In genomic region chr20:45456632-45457031, GRCh38 we compare ENCODE assay signal across 9 cellular contexts. TPM values are rescaled to one million over a fixed set of nuclear protein-coding genes. Genes with fewer than 3 reads are reported as not detected.
A peak's percentile ranks its signal among the peaks of the same experiment; 100 is the strongest.
DNase-seq lines count a peak whose midpoint lies in the region; ATAC-seq, FAIRE-seq and TF ChIP-seq lines count a peak whose summit lies in the region.
"Had no signal": no experiment of that assay in that cellular context is flagged by ENCODE, and none has a peak within 500 bp of the region (broad histone marks: within the 10 kb centered on the region; RNA-seq: fewer than 3 reads in every experiment).

No MANE protein-coding gene starts in this region.

- no peak overlapping the region for H3K27ac Mint-ChIP-seq in activated naive CD8-positive, alpha-beta T cell treated with anti-CD3 and anti-CD28 coated beads for 36 hours

- H3K27ac ChIP-seq in neural cell (ENCODE audit: low read length) = no peak overlapping the region

- no peaks in the 10 kb centered on the region for H3F3A ChIP-seq in neural cell (ENCODE audit: insufficient read depth, low read length, poor library complexity, severe bottlenecking)

- no peak overlapping the region for H3K4me3 ChIP-seq in NB4 (ENCODE audit: low read depth, low read length)
- no peak overlapping the region for H3K4me3 ChIP-seq in neural cell (ENCODE audit: low read length)

- no peaks in the 10 kb centered on the region for H3K9me3 Mint-ChIP-seq in activated naive CD8-positive, alpha-beta T cell treated with anti-CD3 and anti-CD28 coated beads for 36 hours

- no peaks in the 10 kb centered on the region for H4K20me1 ChIP-seq in neural cell (ENCODE audit: insufficient read depth)

- TF ChIP-seq EP300 in neural cell (conservative IDR thresholded peaks at IDR 0.05; ENCODE audit: poor library complexity, severe bottlenecking) = no peak

- FAIRE-seq in frontal cortex (lab: Jason Lieb, UNC) = no peak

- H3K36me3 Mint-ChIP-seq in activated naive CD8-positive, alpha-beta T cell treated with anti-CD3 and anti-CD28 coated beads for 36 hours = no peaks in the 10 kb centered on the region

- H3K9me3 ChIP-seq in neural cell (ENCODE audit: low read length) = no peaks in the 10 kb centered on the region

- no peaks in the 10 kb centered on the region for H3K27me3 ChIP-seq in neural cell (ENCODE audit: insufficient read depth, low read depth, low read length)

- no peak overlapping the region for H3K4me2 ChIP-seq in neural cell (ENCODE audit: low read length)

- no peak overlapping the region for H2AFZ ChIP-seq in neural cell (ENCODE audit: low read depth, low read length)

- no peaks in the 10 kb centered on the region for H3K9me2 ChIP-seq in neural cell (ENCODE audit: insufficient read depth, low read length)

- peaks cover 5% of the 10 kb centered on the region for H3K4me1 Mint-ChIP-seq in activated naive CD8-positive, alpha-beta T cell treated with anti-CD3 and anti-CD28 coated beads for 36 hours

- no peak overlapping the region for H3K4me3 Mint-ChIP-seq in activated naive CD8-positive, alpha-beta T cell treated with anti-CD3 and anti-CD28 coated beads for 36 hours

- H3K79me2 ChIP-seq in neural cell (replicated peaks; ENCODE audit: insufficient read depth, low read length) = no peaks in the 10 kb centered on the region

- H3K9ac ChIP-seq in neural cell (ENCODE audit: low read length) = no peak overlapping the region

- DNase-seq in NCI-H524 (lab: John Stamatoyannopoulos, UW) (peak; percentile 3 to 34), NCI-H524 treated with DMSO at 0.1 percent for 48 hours (lab: John Stamatoyannopoulos, UW) (no peak), NB4 (ENCODE audit: low read depth) (peak; percentile 56), frontal cortex (ENCODE audit: low spot score in 2 of 2) (no peak)
- peak; percentile 23 for DNase-seq in activated naive CD8-positive, alpha-beta T cell treated with anti-CD3 and anti-CD28 coated beads for 36 hours

- TF ChIP-seq POLR2A in NB4 (IDR thresholded peaks at IDR 0.05; ENCODE audit: extremely low read depth, insufficient read length) = no peak

- no peak for TF ChIP-seq RAD21 in neural cell (conservative IDR thresholded peaks at IDR 0.05)

- TF ChIP-seq CTCF in NB4 (IDR thresholded peaks at IDR 0.05; ENCODE audit: low read depth, low read length) (peak; percentile 40), neural cell (IDR thresholded peaks at IDR 0.05; ENCODE audit: poor library complexity, severe bottlenecking) (peak; percentile 49)

- no peaks in the 10 kb centered on the region for H3K27me3 Mint-ChIP-seq in activated naive CD8-positive, alpha-beta T cell treated with anti-CD3 and anti-CD28 coated beads for 36 hours

- no peaks in the 10 kb centered on the region for H3K36me3 ChIP-seq in neural cell (ENCODE audit: insufficient read depth, low read length)

- ATAC-seq in GM21528 (IDR thresholded peaks at IDR 0.05; ENCODE audit: low FRiP score, unreplicated experiment) = no peak
- no peak for ATAC-seq in HG02870 (IDR thresholded peaks at IDR 0.05; ENCODE audit: unreplicated experiment)

TF ChIP-seq in neural cell, 6 proteins besides CTCF, POLR2A, EP300 and RAD21:
- no peak for TF ChIP-seq MXI1 (conservative IDR thresholded peaks at IDR 0.05; ENCODE audit: poor library complexity, severe bottlenecking)
- peak; percentile 32 for TF ChIP-seq SMC3 (conservative IDR thresholded peaks at IDR 0.05; ENCODE audit: poor library complexity)
TF ChIP-seq in neural cell: peak in this region for 1.

RNA-seq across cellular contexts. Expression of gene WFDC2, which starts 12.9 kb away (rescaled TPM):
- under 1 TPM in 1 of 2 experiments, not detected in 1; 0.98 TPM for total RNA-seq in activated naive CD8-positive, alpha-beta T cell treated with anti-CD3 and anti-CD28 coated beads for 36 hours
- polyA plus RNA-seq in neural cell = not detected in 2 replicates
- polyA minus RNA-seq in neural cell = not detected in 2 replicates
- total RNA-seq in frontal cortex = 3.3 TPM
- total RNA-seq: T-helper 2 cell treated with Interferon-gamma antibody and Interleukin-4, amounts not matched to agents 100 ng/mL and 5 ng/mL, for 36 hours had no signal

RNA-seq across cellular contexts. Expression of gene PIGT, which starts 40.7 kb away (rescaled TPM):
- total RNA-seq in activated naive CD8-positive, alpha-beta T cell treated with anti-CD3 and anti-CD28 coated beads for 36 hours = 10 to 100 TPM; 48.0 to 55.4 TPM
- 24.3 and 29.1 TPM in 2 replicates for polyA plus RNA-seq in neural cell
- 31.2 and 32.3 TPM in 2 replicates for polyA minus RNA-seq in neural cell
- 10.2 TPM for total RNA-seq in frontal cortex

RNA-seq across cellular contexts. Expression of gene DBNDD2, which starts 48.5 kb away (rescaled TPM):
- 10 to 100 TPM; 18.1 to 20.1 TPM for total RNA-seq in activated naive CD8-positive, alpha-beta T cell treated with anti-CD3 and anti-CD28 coated beads for 36 hours
- 9.1 and 18.4 TPM in 2 replicates for polyA plus RNA-seq in neural cell
- 2.2 and 9.0 TPM in 2 replicates for polyA minus RNA-seq in neural cell
- total RNA-seq in frontal cortex = 2.9 TPM

RNA-seq across cellular contexts. Expression of gene SPINT3, which starts 58.8 kb away (rescaled TPM):
- not detected for total RNA-seq in activated naive CD8-positive, alpha-beta T cell treated with anti-CD3 and anti-CD28 coated beads for 36 hours
- polyA plus RNA-seq in neural cell = not detected in 2 replicates
- polyA minus RNA-seq in neural cell = not detected in 2 replicates
- total RNA-seq in frontal cortex = not detected
- total RNA-seq: T-helper 2 cell treated with Interferon-gamma antibody and Interleukin-4, amounts not matched to agents 100 ng/mL and 5 ng/mL, for 36 hours had no signal

Comparison
In these comparisons a context has a peak if more than half of its experiments do, and no peak if none do; other contexts are left out.
1. DNase-seq: peak in NCI-H524 (2 of 2), NB4 (single experiment) and activated naive CD8-positive, alpha-beta T cell treated with anti-CD3 and anti-CD28 coated beads for 36 hours (single experiment); none in NCI-H524 treated with DMSO at 0.1 percent for 48 hours (single experiment) and frontal cortex (0 of 2).